Comparison of ENCODE assay signal across 14 cellular contexts in the genomic region with DNA sequence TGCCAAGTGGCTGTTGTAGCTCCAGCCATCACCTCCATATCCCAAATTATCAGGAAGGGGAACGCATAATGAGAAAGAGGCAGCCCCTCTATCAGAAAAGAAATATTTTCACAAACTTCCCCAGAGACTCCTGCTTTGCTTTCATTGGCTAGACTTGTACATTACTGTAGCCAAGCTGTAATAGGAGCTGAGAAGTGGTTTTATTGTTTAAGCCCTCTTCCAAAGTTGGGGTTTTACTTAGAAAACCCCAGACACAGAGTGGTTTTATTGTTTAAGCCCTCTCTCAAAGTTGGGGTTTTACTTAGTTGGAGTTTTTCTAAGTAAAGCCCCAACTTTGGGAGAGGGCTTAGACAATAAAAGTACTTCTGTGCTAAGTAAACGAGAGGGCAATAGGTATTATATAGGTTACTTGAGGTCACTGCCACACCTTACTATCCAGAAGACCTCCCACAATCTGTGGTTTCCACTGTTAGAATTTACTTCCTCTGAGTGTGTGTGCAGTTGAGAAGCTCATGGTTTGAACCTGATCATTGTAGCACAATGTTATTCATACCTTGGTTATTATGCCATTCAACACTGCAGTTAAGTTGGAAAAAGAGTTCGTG.
A peak's percentile ranks its signal among the peaks of the same experiment; 100 is the strongest.
DNase-seq lines count a peak whose midpoint lies in the region; ATAC-seq lines count a peak whose summit lies in the region.
"Had no signal": no experiment of that assay in that cellular context is flagged by ENCODE, and none has a peak within 500 bp of the region (broad histone marks: within the 10 kb centered on the region; RNA-seq: fewer than 3 reads in every experiment).

No MANE protein-coding gene starts in this region.

- peaks cover 28% of the 10 kb centered on the region for H3K4me1 ChIP-seq in SJSA1 (replicated peaks)
- no peaks in the 10 kb centered on the region for H3K4me1 ChIP-seq in Karpas-422 (ENCODE audit: low read length)
- H3K4me1 ChIP-seq: gastroesophageal sphincter had no signal

- peak overlapping the region; percentile 35 for H3K27ac ChIP-seq in SJSA1
- H3K27ac ChIP-seq in Karpas-422 (ENCODE audit: low read length): no peak overlapping the region
- H3K27ac ChIP-seq: gastroesophageal sphincter had no signal

- H3K79me2 ChIP-seq in Karpas-422 (ENCODE audit: low read length): no peaks in the 10 kb centered on the region

- H3K36me3 ChIP-seq in SJSA1 (peaks cover 91% of the 10 kb centered on the region), Karpas-422 (ENCODE audit: insufficient read depth, low read length) (no peaks in the 10 kb centered on the region)

- H2AFZ ChIP-seq in Karpas-422 (ENCODE audit: low read length): no peak overlapping the region

- peak; percentile 86 for ATAC-seq in effector memory CD8-positive, alpha-beta T cell (replicated peaks)
- peak; percentile 93 for ATAC-seq in stimulated activated naive CD8-positive, alpha-beta T cell treated with anti-CD3 and anti-CD28 coated beads, Interleukin-15, amount 100 ng/mL, for 72 hours
- no peak for ATAC-seq in HG03442 (IDR thresholded peaks at IDR 0.05; ENCODE audit: unreplicated experiment)
- ATAC-seq: gastroesophageal sphincter had no signal

- peak overlapping the region; percentile 89 for H3K27ac Mint-ChIP-seq in activated naive CD4-positive, alpha-beta T cell treated with anti-CD3 and anti-CD28 coated beads, Interleukin-2, amount 10 ng/mL, durations not matched to agents 7 days and 5 days
- H3K27ac Mint-ChIP-seq in effector memory CD8-positive, alpha-beta T cell: peak overlapping the region in 1 of 2 donors; percentile 83
- peak overlapping the region; percentile 66 to 88 for H3K27ac Mint-ChIP-seq in stimulated activated naive CD8-positive, alpha-beta T cell treated with anti-CD3 and anti-CD28 coated beads, Interleukin-15, amount 100 ng/mL, for 72 hours

- H3K9me3 ChIP-seq in SJSA1 (replicated peaks) (no peaks in the 10 kb centered on the region), Karpas-422 (ENCODE audit: low read length) (no peaks in the 10 kb centered on the region)
- H3K9me3 ChIP-seq: gastroesophageal sphincter had no signal

- no peaks in the 10 kb centered on the region for H3K9me3 Mint-ChIP-seq in activated naive CD4-positive, alpha-beta T cell treated with anti-CD3 and anti-CD28 coated beads, Interleukin-2, amount 10 ng/mL, durations not matched to agents 7 days and 5 days
- H3K9me3 Mint-ChIP-seq in effector memory CD8-positive, alpha-beta T cell: no peaks in the 10 kb centered on the region
- H3K9me3 Mint-ChIP-seq in stimulated activated naive CD8-positive, alpha-beta T cell treated with anti-CD3 and anti-CD28 coated beads, Interleukin-15, amount 100 ng/mL, for 72 hours: no peaks in the 10 kb centered on the region

- CTCF ChIA-PET in activated naive CD4-positive, alpha-beta T cell treated with anti-CD3 and anti-CD28 coated beads, Interleukin-2, amount 10 ng/mL, durations not matched to agents 7 days and 5 days (lab: Charles Lee): interaction anchor here (0.6 to 14.9 kb wide), 9 partner anchors 12 to 290 kb away, joined by 3 to 240 read pairs (median 3); no protein-coding TSS in a partner anchor

- H4K20me1 ChIP-seq in Karpas-422 (ENCODE audit: insufficient read depth, low read depth, low read length): peaks cover 4% of the 10 kb centered on the region; the same call in 1 of the 2 replicates

- no peaks in the 10 kb centered on the region for H3K9me2 ChIP-seq in Karpas-422 (replicated peaks; ENCODE audit: insufficient read depth, low read length)

- peak; percentile 48 for DNase-seq in activated naive CD4-positive, alpha-beta T cell treated with anti-CD3 and anti-CD28 coated beads, Interleukin-2, amount 10 ng/mL, durations not matched to agents 7 days and 5 days
- no peak for DNase-seq in activated naive CD4-positive, alpha-beta T cell treated with Interleukin-2 at 50 U/mL for 16 hours
- DNase-seq in SJSA1 (ENCODE audit: low read depth in 1 of 2, low spot score in 2 of 2) (peak in 1 of 2 experiments; percentile 64), foreskin melanocyte (no peak), Karpas-422 (no peak)
- DNase-seq in effector memory CD8-positive, alpha-beta T cell: no peak
- peak; percentile 37 to 41 for DNase-seq in stimulated activated naive CD8-positive, alpha-beta T cell treated with anti-CD3 and anti-CD28 coated beads, Interleukin-15, amount 100 ng/mL, for 72 hours
- DNase-seq: activated CD4-positive, alpha-beta T cell treated with anti-CD3 and anti-CD28 coated beads for 4 hours; DMS153; kidney; MM.1S; retina had no signal

- no peak overlapping the region for H3K4me2 ChIP-seq in Karpas-422 (ENCODE audit: low read depth, low read length, poor library complexity, severe bottlenecking)

- H3K9ac ChIP-seq in Karpas-422 (ENCODE audit: low read length): no peak overlapping the region

- H3K27me3 ChIP-seq in SJSA1 (replicated peaks): no peaks in the 10 kb centered on the region
- H3K27me3 ChIP-seq in Karpas-422 (ENCODE audit: low read length): no peaks in the 10 kb centered on the region
- H3K27me3 ChIP-seq: gastroesophageal sphincter had no signal

- H3K36me3 Mint-ChIP-seq in activated naive CD4-positive, alpha-beta T cell treated with anti-CD3 and anti-CD28 coated beads, Interleukin-2, amount 10 ng/mL, durations not matched to agents 7 days and 5 days: no peaks in the 10 kb centered on the region
- peaks cover 3% of the 10 kb centered on the region for H3K36me3 Mint-ChIP-seq in effector memory CD8-positive, alpha-beta T cell (ENCODE audit: insufficient read depth)

- peaks cover 63% of the 10 kb centered on the region for H3K4me1 Mint-ChIP-seq in activated naive CD4-positive, alpha-beta T cell treated with anti-CD3 and anti-CD28 coated beads, Interleukin-2, amount 10 ng/mL, durations not matched to agents 7 days and 5 days
- H3K4me1 Mint-ChIP-seq in effector memory CD8-positive, alpha-beta T cell (ENCODE audit: low read depth in 2 of 2): peaks cover 11 to 19% of the 10 kb centered on the region in 2 donors
- peaks cover 64% of the 10 kb centered on the region for H3K4me1 Mint-ChIP-seq in stimulated activated naive CD8-positive, alpha-beta T cell treated with anti-CD3 and anti-CD28 coated beads, Interleukin-15, amount 100 ng/mL, for 72 hours

- H3K4me3 ChIP-seq in SJSA1 (no peak overlapping the region), Karpas-422 (ENCODE audit: low read length) (no peak overlapping the region)
- H3K4me3 ChIP-seq: gastroesophageal sphincter had no signal

- peak overlapping the region; percentile 66 for H3K4me3 Mint-ChIP-seq in activated naive CD4-positive, alpha-beta T cell treated with anti-CD3 and anti-CD28 coated beads, Interleukin-2, amount 10 ng/mL, durations not matched to agents 7 days and 5 days
- peak overlapping the region; percentile 34 to 64 for H3K4me3 Mint-ChIP-seq in effector memory CD8-positive, alpha-beta T cell
- H3K4me3 Mint-ChIP-seq in stimulated activated naive CD8-positive, alpha-beta T cell treated with anti-CD3 and anti-CD28 coated beads, Interleukin-15, amount 100 ng/mL, for 72 hours: peak overlapping the region; percentile 58 to 68

- H3K27me3 Mint-ChIP-seq in activated naive CD4-positive, alpha-beta T cell treated with anti-CD3 and anti-CD28 coated beads, Interleukin-2, amount 10 ng/mL, durations not matched to agents 7 days and 5 days: peaks cover 12% of the 10 kb centered on the region
- H3K27me3 Mint-ChIP-seq in effector memory CD8-positive, alpha-beta T cell: no peaks in the 10 kb centered on the region
- H3K27me3 Mint-ChIP-seq in stimulated activated naive CD8-positive, alpha-beta T cell treated with anti-CD3 and anti-CD28 coated beads, Interleukin-15, amount 100 ng/mL, for 72 hours: no peaks in the 10 kb centered on the region

Comparison
In these comparisons a context has a peak if more than half of its experiments do, and no peak if none do; other contexts are left out.
1. DNase-seq: peak in activated naive CD4-positive, alpha-beta T cell treated with anti-CD3 and anti-CD28 coated beads, Interleukin-2, amount 10 ng/mL, durations not matched to agents 7 days and 5 days (single experiment) and stimulated activated naive CD8-positive, alpha-beta T cell treated with anti-CD3 and anti-CD28 coated beads, Interleukin-15, amount 100 ng/mL, for 72 hours (2 of 2); none in activated naive CD4-positive, alpha-beta T cell treated with Interleukin-2 at 50 U/mL for 16 hours (single experiment), effector memory CD8-positive, alpha-beta T cell (0 of 3), foreskin melanocyte (single experiment) and Karpas-422 (single experiment).
2. Peak in every context shown above with its lines, with median percentiles within 50 percentile points of each other: H3K4me3 Mint-ChIP-seq.